8 cellular contexts compared by ENCODE assay signal in the genomic region with DNA sequence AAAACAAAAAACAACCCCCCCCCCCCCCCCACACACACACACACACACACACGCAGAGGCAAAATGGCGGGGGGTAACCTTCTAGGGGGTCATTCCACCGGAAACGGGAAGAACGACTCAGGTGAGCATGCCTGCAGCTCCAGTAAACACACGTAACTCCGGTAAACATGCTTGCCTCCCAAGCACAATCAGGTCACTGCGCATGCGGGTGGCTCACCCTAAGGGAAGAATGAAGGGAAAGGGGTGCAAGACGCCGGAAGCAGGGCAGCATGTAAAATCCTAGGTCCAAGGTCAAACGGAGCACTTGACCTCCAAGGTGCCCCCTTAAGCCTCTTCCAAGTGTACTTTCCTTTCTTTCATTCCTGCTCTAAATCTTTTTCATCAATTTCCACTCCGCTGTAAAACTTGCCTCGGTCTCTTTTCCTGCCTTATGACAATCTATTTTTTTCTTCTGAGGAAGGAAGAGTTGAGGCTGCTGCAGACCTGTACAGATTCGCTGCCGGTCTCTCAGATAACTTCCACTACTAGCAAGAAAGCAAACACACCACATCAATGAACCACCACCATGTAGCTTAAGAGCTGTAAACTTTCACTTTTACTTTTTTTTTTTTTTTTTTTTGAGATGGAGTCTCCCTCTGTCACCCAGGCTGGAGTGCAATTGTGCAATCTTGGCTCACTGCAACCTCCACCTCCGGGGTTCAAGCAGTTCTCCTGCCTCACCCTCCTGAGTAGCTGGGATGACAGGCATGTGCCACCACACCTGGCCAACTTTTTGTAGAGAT. TPM values are rescaled to one million over a fixed set of nuclear protein-coding genes. Genes with fewer than 3 reads are reported as not detected.
DNase-seq lines count a peak whose midpoint lies in the region; ATAC-seq, FAIRE-seq and TF ChIP-seq lines count a peak whose summit lies in the region.

No MANE protein-coding gene starts in this region.

- no peak for TF ChIP-seq CTCF in GM12864 (IDR thresholded peaks at IDR 0.05; ENCODE audit: low read depth, low read length, missing control alignments)
- TF ChIP-seq CTCF in OCI-LY7 (conservative IDR thresholded peaks at IDR 0.05; ENCODE audit: low read length): no peak
- no peak for TF ChIP-seq CTCF in K562 (IDR thresholded peaks at IDR 0.05 in 2 of 3, conservative IDR thresholded peaks at IDR 0.05 in 1 of 3; ENCODE audit: insufficient read depth in 2 of 3, low read depth in 1 of 3, low read length in 3 of 3)
- no peak for TF ChIP-seq CTCF in SK-N-SH (IDR thresholded peaks at IDR 0.05)
- no peak for TF ChIP-seq CTCF in nephron progenitor cell (IDR thresholded peaks at IDR 0.05)

- H3K9me3 ChIP-seq in OCI-LY7 (ENCODE audit: low read length) (no peaks in the 10 kb centered on the region), K562 (replicated peaks; ENCODE audit: control insufficient read depth, insufficient read depth, low read depth, low read length) (peaks cover 2% of the 10 kb centered on the region; the same call in 1 of the 2 replicates), small intestine (ENCODE audit: control insufficient read depth, low read depth) (no peaks in the 10 kb centered on the region), SK-N-SH (no peaks in the 10 kb centered on the region; the same call in 1 of the 2 replicates)

- peaks cover 6% of the 10 kb centered on the region for H3K4me1 Mint-ChIP-seq in nephron progenitor cell

- TF ChIP-seq POLR2A in K562 (conservative IDR thresholded peaks at IDR 0.05): no peak

- BruUV-seq in OCI-LY7 (replicated peaks; lab: Mats Ljungman, UMichigan) (no TSS peak), K562 (replicated peaks; lab: Mats Ljungman, UMichigan) (no TSS peak)

- POLR2A ChIA-PET in OCI-LY7 (lab: Charles Lee): interaction anchor here (0.6 to 1.6 kb wide), 7 partner anchors 8 to 282 kb away, joined by 3 to 5 read pairs (median 4); a partner anchor contains a TSS
- POLR2A ChIA-PET in K562 (lab: Yijun Ruan, JAX): no interaction called here
- POLR2A ChIA-PET in SK-N-SH (lab: Yijun Ruan, JAX): interaction anchor here (1.0 to 1.1 kb wide), 2 partner anchors 54 to 78 kb away, joined by 3 read pairs; no protein-coding TSS in a partner anchor

- FAIRE-seq in K562 (lab: Jason Lieb, UNC): no peak
- no peak for FAIRE-seq in small intestine (lab: Jason Lieb, UNC)

- no peak for ATAC-seq in K562

- H3K79me2 ChIP-seq in OCI-LY7 (ENCODE audit: insufficient read depth, low read depth, low read length): no peaks in the 10 kb centered on the region
- no peaks in the 10 kb centered on the region for H3K79me2 ChIP-seq in K562 (ENCODE audit: control insufficient read depth, insufficient read depth, low read length)
- H3K79me2 ChIP-seq in SK-N-SH (ENCODE audit: insufficient read depth): no peaks in the 10 kb centered on the region

- H3K27me3 Mint-ChIP-seq in nephron progenitor cell (ENCODE audit: low read depth, poor library complexity): peaks cover 18% of the 10 kb centered on the region

- H3K36me3 Mint-ChIP-seq in nephron progenitor cell (ENCODE audit: low read depth): no peaks in the 10 kb centered on the region

- H3K9me2 ChIP-seq in OCI-LY7 (ENCODE audit: insufficient read depth, low read length) (no peaks in the 10 kb centered on the region), SK-N-SH (no peaks in the 10 kb centered on the region)

- TF ChIP-seq RAD21 in K562 (CRISPR knock-in tag; conservative IDR thresholded peaks at IDR 0.05 in 1 of 2, IDR thresholded peaks at IDR 0.05 in 1 of 2) (no peak), SK-N-SH (IDR thresholded peaks at IDR 0.05; ENCODE audit: low read length) (no peak)

- no peaks in the 10 kb centered on the region for H3F3A ChIP-seq in SK-N-SH (replicated peaks; ENCODE audit: insufficient read depth)

- no peaks in the 10 kb centered on the region for H3K9me1 ChIP-seq in K562 (ENCODE audit: control insufficient read depth, insufficient read depth, low read length)

- no peak overlapping the region for H3K27ac Mint-ChIP-seq in nephron progenitor cell

- H3K4me3 ChIP-seq in GM12864 (ENCODE audit: low read depth, low read length): peak overlapping the region; percentile 23; the same call in 1 of the 2 replicates
- no peak overlapping the region for H3K4me3 ChIP-seq in OCI-LY7 (ENCODE audit: low read depth, low read length, poor library complexity, severe bottlenecking)
- no peak overlapping the region for H3K4me3 ChIP-seq in K562
- H3K4me3 ChIP-seq in small intestine (ENCODE audit: low read depth in 1 of 2, low read length in 2 of 2): peak overlapping the region in 1 of 2 donors; percentile 46
- no peak overlapping the region for H3K4me3 ChIP-seq in SK-N-SH (ENCODE audit: low read depth in 2 of 2, low read length in 1 of 2)

- CTCF ChIA-PET in OCI-LY7 (lab: Charles Lee; ENCODE audit: unreplicated experiment) (interaction anchor here (0.7 to 1.0 kb wide), 2 partner anchors 17 to 85 kb away, joined by 3 to 4 read pairs; no protein-coding TSS in a partner anchor), K562 (lab: Yijun Ruan, JAX; ENCODE audit: low intra/inter-chr PET ratio) (interaction anchor here (0.6 kb wide), 1 partner anchor 1388 kb away, joined by 4 read pairs; no protein-coding TSS in a partner anchor), SK-N-SH (lab: Yijun Ruan, JAX) (interaction anchor here (0.7 to 7.0 kb wide), 21 partner anchors 9 to 1427 kb away, joined by 3 to 56 read pairs (median 6); a partner anchor contains a TSS)

- peaks cover 0 to 3% of the 10 kb centered on the region in 2 experiments; a peak in 1 of 5 replicates for H3K27me3 ChIP-seq in K562 (ENCODE audit: control insufficient read depth in 2 of 2, insufficient read depth in 2 of 2, low read length in 2 of 2)
- no peaks in the 10 kb centered on the region for H3K27me3 ChIP-seq in small intestine (ENCODE audit: control insufficient read depth in 2 of 2, insufficient read depth in 2 of 2, low read length in 2 of 2)
- no peaks in the 10 kb centered on the region for H3K27me3 ChIP-seq in SK-N-SH (ENCODE audit: insufficient read depth)

- H3K27ac ChIP-seq in OCI-LY7 (ENCODE audit: low read depth, low read length, poor library complexity, severe bottlenecking): no peak overlapping the region
- no peak overlapping the region for H3K27ac ChIP-seq in K562 (ENCODE audit: extremely low read depth, low read depth, low read length)
- peak overlapping the region; percentile 86 to 89 for H3K27ac ChIP-seq in small intestine (ENCODE audit: low read depth in 1 of 2, low read length in 1 of 2)
- H3K27ac ChIP-seq in SK-N-SH (ENCODE audit: low read depth in 2 of 2, low read length in 1 of 2): no peak overlapping the region

- peaks cover 13% of the 10 kb centered on the region for H3K4me1 ChIP-seq in OCI-LY7 (ENCODE audit: insufficient read depth, low read length, poor library complexity, severe bottlenecking)
- peaks cover 0 to 6% of the 10 kb centered on the region in 2 experiments; a peak in 1 of 5 replicates for H3K4me1 ChIP-seq in K562 (replicated peaks in 1 of 2; ENCODE audit: control insufficient read depth in 2 of 2, insufficient read depth in 2 of 2, low read length in 2 of 2)
- no peaks in the 10 kb centered on the region for H3K4me1 ChIP-seq in small intestine (ENCODE audit: control insufficient read depth in 2 of 2, insufficient read depth in 1 of 2, low read depth in 1 of 2, low read length in 1 of 2)
- peaks cover 0 to 5% of the 10 kb centered on the region in 2 experiments; a peak in 1 of 4 replicates for H3K4me1 ChIP-seq in SK-N-SH (ENCODE audit: control insufficient read depth in 1 of 2, insufficient read depth in 2 of 2, low read depth in 1 of 2, low read length in 1 of 2)

- WGBS in K562 (ENCODE audit: insufficient coverage, low coverage, missing lambda C conversion rate): 54% methylated on average over 16 of the region's 17 CpGs
- 8 to 33% (median 18%) methylated on average over 17 of the region's 17 CpGs for WGBS in small intestine, 3 donors
- WGBS in SK-N-SH (ENCODE audit: low lambda C conversion rate): 89% methylated on average over 17 of the region's 17 CpGs

- in situ Hi-C loops in K562 (cut with MboI): no loop called here

- TF ChIP-seq EP300 in K562 (IDR thresholded peaks at IDR 0.05; ENCODE audit: low read length) (no peak), SK-N-SH (IDR thresholded peaks at IDR 0.05; ENCODE audit: borderline replicate concordance in 1 of 2, low read depth in 1 of 2, low read length in 1 of 2) (no peak)

- H3K4me3 Mint-ChIP-seq in nephron progenitor cell: no peak overlapping the region

- intact Hi-C loops in OCI-LY7 (cut with micrococcal nuclease; ENCODE audit: unreplicated experiment) (loop anchor here (1.0 to 10.0 kb wide), 3 partner anchors 86 to 712 kb away; no protein-coding TSS in a partner anchor), K562 (cut with micrococcal nuclease) (loop anchor here (2.0 to 10.0 kb wide), 3 partner anchors 52 to 169 kb away; a partner anchor contains a TSS)

- H2AFZ ChIP-seq in OCI-LY7 (ENCODE audit: low read length) (peak overlapping the region; percentile 93), K562 (ENCODE audit: low read depth, low read length) (peak overlapping the region; percentile 17; the same call in 1 of the 2 replicates), SK-N-SH (ENCODE audit: low read depth) (no peak overlapping the region)

- no peak overlapping the region for H3K9ac ChIP-seq in K562 (ENCODE audit: insufficient read depth in 1 of 2, low read depth in 2 of 2, low read length in 2 of 2)
- no peak overlapping the region for H3K9ac ChIP-seq in SK-N-SH

- DNase-seq in GM12864 (ENCODE audit: low read depth): no peak
- no peak for DNase-seq in OCI-LY7 (ENCODE audit: low spot score)
- no peak for DNase-seq in K562 (ENCODE audit: extremely low read depth in 1 of 4, low spot score in 3 of 4)
- DNase-seq in small intestine: peak; percentile 97
- DNase-seq in retina: no peak
- no peak for DNase-seq in SK-N-SH
- no peak for DNase-seq in nephron progenitor cell
- DNase-seq in HUDEP-2 (lab: John Stamatoyannopoulos, UW; ENCODE audit: unreplicated experiment in 76 of 76): no peak

- H3K4me2 ChIP-seq in OCI-LY7 (ENCODE audit: low read length) (peak overlapping the region; percentile 73; the same call in 1 of the 2 replicates), K562 (ENCODE audit: insufficient read depth, low read length) (no peak overlapping the region), SK-N-SH (no peak overlapping the region)

- H4K20me1 ChIP-seq in OCI-LY7 (ENCODE audit: insufficient read depth, low read length) (no peaks in the 10 kb centered on the region), K562 (replicated peaks; ENCODE audit: control insufficient read depth, insufficient read depth, low read length) (no peaks in the 10 kb centered on the region), SK-N-SH (ENCODE audit: insufficient read depth) (no peaks in the 10 kb centered on the region)

- H3K9me3 Mint-ChIP-seq in nephron progenitor cell: peaks cover 13% of the 10 kb centered on the region

- H3K36me3 ChIP-seq in OCI-LY7 (ENCODE audit: insufficient read depth, low read length) (no peaks in the 10 kb centered on the region), K562 (ENCODE audit: control insufficient read depth, insufficient read depth, low read length) (no peaks in the 10 kb centered on the region), small intestine (ENCODE audit: control insufficient read depth in 2 of 2, insufficient read depth in 2 of 2, low read length in 2 of 2) (no peaks in the 10 kb centered on the region), SK-N-SH (replicated peaks in 1 of 2; ENCODE audit: control insufficient read depth in 1 of 2, insufficient read depth in 2 of 2, low read length in 1 of 2) (no peaks in the 10 kb centered on the region)

RNA-seq across cellular contexts. Expression of a gene that starts 21.0 kb away (rescaled TPM):
- total RNA-seq in OCI-LY7 (2014; rRNA removed; shearing (Covaris generic)): not detected in 2 replicates
- total RNA-seq in OCI-LY7 (2022): not detected in 2 replicates
- not detected in 2 replicates for total RNA-seq in K562 (2011; cell fraction: chromatin; rRNA removed; ENCODE audit: low replicate concordance)
- total RNA-seq in K562 (2011; cell fraction: nucleolus; rRNA removed): not detected in 2 replicates
- not detected in 2 replicates for total RNA-seq in K562 (2011; cell fraction: nucleoplasm; rRNA removed)
- not detected in 2 replicates for total RNA-seq in K562 (2014; rRNA removed)
- not detected in 2 replicates for total RNA-seq in K562 (2014; rRNA removed; fragmentation: Illumina TruSeq; extraction: Trizol)
- not detected in 2 replicates for total RNA-seq in K562 (2015; rRNA removed; fragmentation: Illumina TruSeq; extraction: Trizol)
- 0.16 TPM in 1 of 2 replicates, not detected in the other for total RNA-seq in K562 (2021)
- polyA plus RNA-seq in K562 (2011; rRNA removed): not detected in 2 replicates
- polyA plus RNA-seq in K562 (2011; cell fraction: cytosol; rRNA removed): not detected in 2 replicates
- not detected in 2 replicates for polyA plus RNA-seq in K562 (2011; cell fraction: nucleus; rRNA removed)
- polyA plus RNA-seq in K562 (2012): not detected in 2 replicates
- polyA plus RNA-seq in K562 (2014; fragmentation: Illumina TruSeq; extraction: Trizol): not detected in 2 replicates
- not detected for polyA plus RNA-seq in K562 (2014; fragmentation: Nextera tagmentation; extraction: Ambion mirVana)
- polyA plus RNA-seq in K562 (2014; rRNA removed): not detected in 2 replicates
- polyA minus RNA-seq in K562 (2011; rRNA and poly(A)+ RNA removed): not detected in 2 replicates
- not detected in 2 replicates for polyA minus RNA-seq in K562 (2011; cell fraction: cytosol; rRNA and poly(A)+ RNA removed)
- polyA minus RNA-seq in K562 (2011; cell fraction: nucleus; rRNA and poly(A)+ RNA removed): not detected in 2 replicates
- polyA plus RNA-seq in small intestine: 1 to 10 TPM in 1 of 3 donors, under 1 TPM in 2; 0.54 to 9.0 (median 0.67) TPM
- polyA plus RNA-seq in SK-N-SH (2012; rRNA removed): 5.7 and 6.7 TPM in 2 replicates
- 7.7 and 8.4 TPM in 2 replicates for polyA plus RNA-seq in SK-N-SH (2012; cell fraction: cytosol; rRNA removed)
- polyA plus RNA-seq in SK-N-SH (2012; cell fraction: nucleus; rRNA removed): 3.3 and 4.7 TPM in 2 replicates

RNA-seq across cellular contexts. Expression of a gene that starts 42.8 kb away (rescaled TPM):
- 4.2 and 4.9 TPM in 2 replicates for total RNA-seq in OCI-LY7 (2014; rRNA removed; shearing (Covaris generic))
- total RNA-seq in OCI-LY7 (2022) (9.2 and 9.7 TPM in 2 replicates), K562 (2014; rRNA removed) (0.32 and 0.41 TPM in 2 replicates), K562 (2014; rRNA removed; fragmentation: Illumina TruSeq; extraction: Trizol) (1.2 and 1.4 TPM in 2 replicates), K562 (2015; rRNA removed; fragmentation: Illumina TruSeq; extraction: Trizol) (0.58 and 0.79 TPM in 2 replicates), K562 (2021) (1.8 and 2.2 TPM in 2 replicates)
- 1.3 and 1.7 TPM in 2 replicates for total RNA-seq in K562 (2011; cell fraction: chromatin; rRNA removed; ENCODE audit: low replicate concordance)
- 1.2 and 1.8 TPM in 2 replicates for total RNA-seq in K562 (2011; cell fraction: nucleolus; rRNA removed)
- 1.2 and 2.0 TPM in 2 replicates for total RNA-seq in K562 (2011; cell fraction: nucleoplasm; rRNA removed)
- polyA plus RNA-seq in K562 (2011; rRNA removed) (0.75 and 1.1 TPM in 2 replicates), K562 (2014; fragmentation: Illumina TruSeq; extraction: Trizol) (0.64 and 0.68 TPM in 2 replicates), K562 (2014; fragmentation: Nextera tagmentation; extraction: Ambion mirVana) (under 1 TPM; 0.04 to 0.06 TPM), K562 (2014; rRNA removed) (0.45 and 0.76 TPM in 2 replicates), small intestine (10 to 100 TPM in 2 of 3 donors, 1 to 10 TPM in 1; 8.4 to 13.7 (median 10.1) TPM), SK-N-SH (2012; rRNA removed) (4.3 and 4.9 TPM in 2 replicates)
- 0.58 and 1.6 TPM in 2 replicates for polyA plus RNA-seq in K562 (2011; cell fraction: cytosol; rRNA removed)
- 0.65 and 2.5 TPM in 2 replicates for polyA plus RNA-seq in K562 (2011; cell fraction: nucleus; rRNA removed)
- 1.0 and 2.3 TPM in 2 replicates for polyA plus RNA-seq in K562 (2012)
- 0.28 and 2.0 TPM in 2 replicates for polyA minus RNA-seq in K562 (2011; rRNA and poly(A)+ RNA removed)
- 0.67 and 2.3 TPM in 2 replicates for polyA minus RNA-seq in K562 (2011; cell fraction: cytosol; rRNA and poly(A)+ RNA removed)
- 0.94 and 3.0 TPM in 2 replicates for polyA minus RNA-seq in K562 (2011; cell fraction: nucleus; rRNA and poly(A)+ RNA removed)
- polyA plus RNA-seq in SK-N-SH (2012; cell fraction: cytosol; rRNA removed): 3.7 and 4.8 TPM in 2 replicates
- polyA plus RNA-seq in SK-N-SH (2012; cell fraction: nucleus; rRNA removed): 7.5 and 8.2 TPM in 2 replicates

RNA-seq across cellular contexts. Expression of a gene that starts 44.0 kb away (rescaled TPM):
- total RNA-seq in OCI-LY7 (2014; rRNA removed; shearing (Covaris generic)): 12.0 TPM in 2 replicates
- total RNA-seq in OCI-LY7 (2022) (not detected in 2 replicates), K562 (2014; rRNA removed) (33.8 and 37.3 TPM in 2 replicates), K562 (2014; rRNA removed; fragmentation: Illumina TruSeq; extraction: Trizol) (9.5 and 12.6 TPM in 2 replicates), K562 (2015; rRNA removed; fragmentation: Illumina TruSeq; extraction: Trizol) (15.4 and 15.6 TPM in 2 replicates), K562 (2021) (15.1 and 17.6 TPM in 2 replicates)
- total RNA-seq in K562 (2011; cell fraction: chromatin; rRNA removed; ENCODE audit: low replicate concordance): 5.1 and 7.5 TPM in 2 replicates
- total RNA-seq in K562 (2011; cell fraction: nucleolus; rRNA removed): 8.3 and 10.5 TPM in 2 replicates
- total RNA-seq in K562 (2011; cell fraction: nucleoplasm; rRNA removed): 8.5 and 9.1 TPM in 2 replicates
- polyA plus RNA-seq in K562 (2011; rRNA removed) (14.8 and 21.8 TPM in 2 replicates), K562 (2014; fragmentation: Illumina TruSeq; extraction: Trizol) (9.3 and 10.0 TPM in 2 replicates), K562 (2014; fragmentation: Nextera tagmentation; extraction: Ambion mirVana) (1 to 10 TPM; 2.5 to 5.5 TPM), K562 (2014; rRNA removed) (21.5 and 29.6 TPM in 2 replicates), small intestine (1,000 to 10,000 TPM in 2 of 3 donors, 100 to 1,000 TPM in 1; 439 to 1,932 (median 1,477) TPM), SK-N-SH (2012; rRNA removed) (125 and 136 TPM in 2 replicates)
- polyA plus RNA-seq in K562 (2011; cell fraction: cytosol; rRNA removed): 21.5 and 101 TPM in 2 replicates
- 16.1 and 19.9 TPM in 2 replicates for polyA plus RNA-seq in K562 (2011; cell fraction: nucleus; rRNA removed)
- 12.9 and 16.1 TPM in 2 replicates for polyA plus RNA-seq in K562 (2012)
- 6.4 and 9.5 TPM in 2 replicates for polyA minus RNA-seq in K562 (2011; rRNA and poly(A)+ RNA removed)
- 6.2 and 7.5 TPM in 2 replicates for polyA minus RNA-seq in K562 (2011; cell fraction: cytosol; rRNA and poly(A)+ RNA removed)
- polyA minus RNA-seq in K562 (2011; cell fraction: nucleus; rRNA and poly(A)+ RNA removed): 6.5 and 8.0 TPM in 2 replicates
- 104 and 133 TPM in 2 replicates for polyA plus RNA-seq in SK-N-SH (2012; cell fraction: cytosol; rRNA removed)
- polyA plus RNA-seq in SK-N-SH (2012; cell fraction: nucleus; rRNA removed): 89.5 and 186 TPM in 2 replicates

RNA-seq across cellular contexts. Expression of a gene that starts 53.5 kb away (rescaled TPM):
- total RNA-seq in OCI-LY7 (2014; rRNA removed; shearing (Covaris generic)): 16.1 and 19.1 TPM in 2 replicates
- 28.1 and 31.4 TPM in 2 replicates for total RNA-seq in OCI-LY7 (2022)
- 72.3 and 98.7 TPM in 2 replicates for total RNA-seq in K562 (2011; cell fraction: chromatin; rRNA removed; ENCODE audit: low replicate concordance)
- total RNA-seq in K562 (2011; cell fraction: nucleolus; rRNA removed): 43.0 and 50.5 TPM in 2 replicates
- total RNA-seq in K562 (2011; cell fraction: nucleoplasm; rRNA removed): 68.0 and 93.6 TPM in 2 replicates
- total RNA-seq in K562 (2014; rRNA removed): 16.0 and 16.1 TPM in 2 replicates
- total RNA-seq in K562 (2014; rRNA removed; fragmentation: Illumina TruSeq; extraction: Trizol): 25.7 and 27.1 TPM in 2 replicates
- 23.6 and 23.9 TPM in 2 replicates for total RNA-seq in K562 (2015; rRNA removed; fragmentation: Illumina TruSeq; extraction: Trizol)
- total RNA-seq in K562 (2021): 23.5 and 27.0 TPM in 2 replicates
- 20.1 and 24.5 TPM in 2 replicates for polyA plus RNA-seq in K562 (2011; rRNA removed)
- polyA plus RNA-seq in K562 (2011; cell fraction: cytosol; rRNA removed): 11.7 and 14.6 TPM in 2 replicates
- 43.3 and 46.0 TPM in 2 replicates for polyA plus RNA-seq in K562 (2011; cell fraction: nucleus; rRNA removed)
- 12.9 and 14.2 TPM in 2 replicates for polyA plus RNA-seq in K562 (2012)
- 26.2 and 27.4 TPM in 2 replicates for polyA plus RNA-seq in K562 (2014; fragmentation: Illumina TruSeq; extraction: Trizol)
- polyA plus RNA-seq in K562 (2014; fragmentation: Nextera tagmentation; extraction: Ambion mirVana): 10 to 100 TPM; 49.2 to 51.3 TPM
- polyA plus RNA-seq in K562 (2014; rRNA removed): 31.7 and 32.5 TPM in 2 replicates
- polyA minus RNA-seq in K562 (2011; rRNA and poly(A)+ RNA removed): 22.6 and 27.8 TPM in 2 replicates
- polyA minus RNA-seq in K562 (2011; cell fraction: cytosol; rRNA and poly(A)+ RNA removed): 10.6 and 18.2 TPM in 2 replicates
- 23.3 and 29.3 TPM in 2 replicates for polyA minus RNA-seq in K562 (2011; cell fraction: nucleus; rRNA and poly(A)+ RNA removed)
- polyA plus RNA-seq in small intestine: 10 to 100 TPM in 2 of 3 donors, 1 to 10 TPM in 1; 8.9 to 18.3 (median 11.9) TPM
- polyA plus RNA-seq in SK-N-SH (2012; rRNA removed): 15.9 and 20.7 TPM in 2 replicates
- 14.4 and 15.0 TPM in 2 replicates for polyA plus RNA-seq in SK-N-SH (2012; cell fraction: cytosol; rRNA removed)
- polyA plus RNA-seq in SK-N-SH (2012; cell fraction: nucleus; rRNA removed): 45.7 and 58.8 TPM in 2 replicates

Comparison
In these comparisons a context has a peak if more than half of its experiments do, and no peak if none do; other contexts are left out.
1. H3K27ac ChIP-seq: peak in small intestine (2 of 2); none in OCI-LY7 (single experiment), K562 (single experiment) and SK-N-SH (0 of 2).